8 cellular contexts compared by ENCODE assay signal in the genomic region with DNA sequence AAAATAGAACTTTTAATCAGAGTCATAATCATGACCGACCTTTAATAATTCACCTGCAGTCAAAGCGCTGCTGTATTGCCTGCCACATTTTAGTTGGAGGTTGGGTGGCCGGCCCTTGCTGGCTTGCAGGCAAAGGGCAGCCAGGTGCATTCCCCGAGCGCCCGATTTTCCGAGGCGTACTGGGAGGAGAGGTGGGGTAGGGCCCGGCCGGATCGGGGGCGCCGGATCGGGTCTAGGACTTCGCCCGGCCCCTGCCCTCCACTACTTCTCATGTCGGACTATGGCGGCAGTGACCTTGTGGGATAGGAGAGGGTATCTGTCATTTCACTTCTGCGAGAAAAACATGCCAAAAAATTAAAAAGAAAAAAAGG.
DNase-seq lines count a peak whose midpoint lies in the region; ATAC-seq lines count a peak whose summit lies in the region.

No MANE protein-coding gene starts in this region.

- DNase-seq in NCI-H748 treated with DMSO at 0.1 percent for 48 hours (lab: John Stamatoyannopoulos, UW), result peak; percentile 48
- peak in 31 of 58 donors; percentile 0 to 36 (median 12) for DNase-seq in anterior cingulate cortex (lab: John Stamatoyannopoulos, UW)
- peak; percentile 48 for DNase-seq in iPS-NIHi11 (ENCODE audit: low spot score)
- DNase-seq in stimulated activated CD4-positive, alpha-beta T cell treated with anti-CD3 and anti-CD28 coated beads, Interleukin-4, amount 100 ng/mL, for 24 hours, result peak; percentile 17
- no peak for DNase-seq in GM19240 (ENCODE audit: insufficient read length, low spot score)
- no peak for DNase-seq in SHP77 treated with DMSO at 0.1 percent for 48 hours (lab: John Stamatoyannopoulos, UW)

- ATAC-seq in GM18517 (IDR thresholded peaks at IDR 0.05; ENCODE audit: unreplicated experiment), result peak; percentile 47
- peak; percentile 44 for ATAC-seq in HG02678 (IDR thresholded peaks at IDR 0.05; ENCODE audit: unreplicated experiment)

Comparison
In these comparisons a context has a peak if more than half of its experiments do, and no peak if none do; other contexts are left out.
1. DNase-seq: peak in NCI-H748 treated with DMSO at 0.1 percent for 48 hours (single experiment), anterior cingulate cortex (31 of 58), iPS-NIHi11 (single experiment) and stimulated activated CD4-positive, alpha-beta T cell treated with anti-CD3 and anti-CD28 coated beads, Interleukin-4, amount 100 ng/mL, for 24 hours (single experiment); none in GM19240 (single experiment) and SHP77 treated with DMSO at 0.1 percent for 48 hours (single experiment).